1 cellular context compared by ENCODE assay signal in genomic region chr3:194604837-194605236, GRCh38.
TF ChIP-seq lines count a peak whose summit lies in the region.

No MANE protein-coding gene starts in this region.

TF ChIP-seq in GM23338, 12 proteins besides CTCF, POLR2A, EP300 and RAD21 (continued from another document):
- TF ChIP-seq ETS1 (IDR thresholded peaks at IDR 0.05), result no peak
- no peak for TF ChIP-seq POLR2AphosphoS5 (IDR thresholded peaks at IDR 0.05; ENCODE audit: low read depth)
- no peak for TF ChIP-seq EZH2 (IDR thresholded peaks at IDR 0.05; ENCODE audit: low read depth, unreplicated experiment)
- no peak for TF ChIP-seq REST (IDR thresholded peaks at IDR 0.05; ENCODE audit: unreplicated experiment)
- no peak for TF ChIP-seq ZNF331 (CRISPR knock-in tag; IDR thresholded peaks at IDR 0.05; ENCODE audit: low read depth)
- TF ChIP-seq JUNB (IDR thresholded peaks at IDR 0.05; ENCODE audit: unreplicated experiment), result no peak
TF ChIP-seq in GM23338: peak in this region for 0.
